In the genomic region with DNA sequence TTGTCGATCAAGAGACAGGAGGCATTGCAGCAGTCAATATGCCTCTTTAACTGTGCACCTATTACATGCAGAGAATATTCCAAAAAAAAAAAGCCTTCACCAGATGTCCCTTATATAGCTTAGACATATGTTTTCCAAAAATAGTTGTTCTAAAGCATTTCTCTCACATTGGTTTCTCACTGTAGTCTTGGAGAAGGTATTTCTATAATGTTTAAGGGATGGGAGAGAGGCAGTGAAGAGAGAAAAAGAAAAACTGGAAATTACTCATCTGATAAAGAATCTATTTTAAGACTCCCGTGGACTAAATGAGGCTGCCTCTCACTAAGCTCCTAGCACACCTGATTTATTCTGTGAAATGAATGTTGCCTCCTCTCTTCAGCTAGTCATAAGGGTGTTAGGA, we compare ENCODE assay signal across 21 cellular contexts.
"Had no signal": no experiment of that assay in that cellular context is flagged by ENCODE, and none has a peak within 500 bp of the region (broad histone marks: within the 10 kb centered on the region; RNA-seq: fewer than 3 reads in every experiment).

No MANE protein-coding gene starts in this region.

- H3K4me3 ChIP-seq: coronary artery, heart right ventricle, left ventricle myocardium inferior, lower lobe of right lung, neural progenitor cell, ovary, prostate gland, right lobe of liver, thoracic aorta, transverse colon had no signal

- H3K27me3 Mint-ChIP-seq: stimulated activated naive CD8-positive, alpha-beta T cell treated with anti-CD3 and anti-CD28 coated beads, Interleukin-15, amount 100 ng/mL, for 72 hours had no signal

- H3K9me3 Mint-ChIP-seq: natural killer cell treated with Interleukin-12 subunit alpha and Interleukin-12 subunit beta and Interleukin-15 and Interleukin-18, amount 100 ng/mL, for 72 hours had no signal

- H3K4me1 Mint-ChIP-seq: memory B cell; stimulated activated memory B cell treated with anti-CD40 and anti-IgM and Interleukin-4, amounts not matched to agents 10 μg/mL and 1 μg/mL and 100 μg/mL, for 72 hours had no signal

- H3K27ac ChIP-seq: coronary artery, heart right ventricle, left ventricle myocardium inferior, lower lobe of right lung, neural progenitor cell, ovary, prostate gland, right lobe of liver, thoracic aorta, transverse colon had no signal

- H3K4me2 ChIP-seq: neural progenitor cell had no signal

- H3K9me3 ChIP-seq: lower lobe of right lung, ovary, prostate gland, right lobe of liver, thoracic aorta, transverse colon had no signal

- H3K36me3 Mint-ChIP-seq: memory B cell; natural killer cell treated with Interleukin-12 subunit alpha and Interleukin-12 subunit beta and Interleukin-15 and Interleukin-18, amount 100 ng/mL, for 72 hours; neural progenitor cell; stimulated activated memory B cell treated with anti-CD40 and anti-IgM and Interleukin-4, amounts not matched to agents 10 μg/mL and 1 μg/mL and 100 μg/mL, for 72 hours had no signal

- H3K4me1 ChIP-seq: left ventricle myocardium inferior, lower lobe of right lung, neural progenitor cell, prostate gland had no signal

- ATAC-seq: heart right ventricle; natural killer cell treated with Interleukin-12 subunit alpha and Interleukin-12 subunit beta and Interleukin-15 and Interleukin-18, amount 100 ng/mL, for 72 hours; stimulated activated memory B cell treated with anti-CD40 and anti-IgM and Interleukin-4, amounts not matched to agents 10 μg/mL and 1 μg/mL and 100 μg/mL, for 72 hours; stimulated activated naive CD8-positive, alpha-beta T cell treated with anti-CD3 and anti-CD28 coated beads, Interleukin-15, amount 100 ng/mL, for 72 hours had no signal

- H3K4me3 Mint-ChIP-seq: memory B cell; natural killer cell treated with Interleukin-12 subunit alpha and Interleukin-12 subunit beta and Interleukin-15 and Interleukin-18, amount 100 ng/mL, for 72 hours; neural progenitor cell; stimulated activated memory B cell treated with anti-CD40 and anti-IgM and Interleukin-4, amounts not matched to agents 10 μg/mL and 1 μg/mL and 100 μg/mL, for 72 hours; stimulated activated naive CD8-positive, alpha-beta T cell treated with anti-CD3 and anti-CD28 coated beads, Interleukin-15, amount 100 ng/mL, for 72 hours had no signal

- H3K27ac Mint-ChIP-seq: memory B cell; natural killer cell treated with Interleukin-12 subunit alpha and Interleukin-12 subunit beta and Interleukin-15 and Interleukin-18, amount 100 ng/mL, for 72 hours; neural progenitor cell; stimulated activated memory B cell treated with anti-CD40 and anti-IgM and Interleukin-4, amounts not matched to agents 10 μg/mL and 1 μg/mL and 100 μg/mL, for 72 hours had no signal

- H3K36me3 ChIP-seq: heart right ventricle, left ventricle myocardium inferior, lower lobe of right lung, neural progenitor cell, ovary, prostate gland, right lobe of liver, thoracic aorta, transverse colon had no signal

- H3K27me3 ChIP-seq: neural progenitor cell, ovary, transverse colon had no signal

- DNase-seq: effector CD8-positive, alpha-beta T cell; heart right ventricle; hypothalamus; left ventricle myocardium inferior; lower lobe of right lung; midbrain; nucleus accumbens; ovary; right lobe of liver; stimulated activated CD4-positive, alpha-beta T cell treated with anti-CD3 and anti-CD28 coated beads, Interleukin-15, amount 100 ng/mL, for 24 hours; stimulated activated CD4-positive, alpha-beta T cell treated with anti-CD3 and anti-CD28 coated beads, Interleukin-1b, Interleukin-23, amount 100 ng/mL, for 48 hours; stimulated activated CD4-positive, alpha-beta T cell treated with anti-CD3 and anti-CD28 coated beads, Interleukin-4, amount 100 ng/mL, for 24 hours; stimulated activated naive CD8-positive, alpha-beta T cell treated with anti-CD3 and anti-CD28 coated beads, Interleukin-15, amount 100 ng/mL, for 72 hours; transverse colon had no signal
